8 cellular contexts compared by ENCODE assay signal in genomic region chr6:31558631-31559500, GRCh38.
DNase-seq lines count a peak whose midpoint lies in the region; ATAC-seq and TF ChIP-seq lines count a peak whose summit lies in the region.

No MANE protein-coding gene starts in this region.

- peak; percentile 47 for DNase-seq in activated CD4-positive, CD25-positive, alpha-beta regulatory T cell treated with anti-CD3 and anti-CD28 coated beads, Interleukin-2, amount 50 U/mL, for 16 hours (ENCODE audit: low read depth, low spot score)
- peak in 2 of 3 donors; percentile 64 for DNase-seq in effector memory CD4-positive, alpha-beta T cell
- DNase-seq in NCI-H2107 treated with DMSO at 0.1 percent for 48 hours (lab: John Stamatoyannopoulos, UW; ENCODE audit: unreplicated experiment): no peak

- peaks cover 53% of the 10 kb centered on the region for H3K4me1 ChIP-seq in effector memory CD4-positive, alpha-beta T cell (ENCODE audit: control insufficient read depth, insufficient read depth, low read length, poor library complexity, severe bottlenecking)
- peaks cover 67 to 68% of the 10 kb centered on the region in 2 experiments for H3K4me1 ChIP-seq in neutrophil (ENCODE audit: control insufficient read depth in 1 of 2, insufficient read depth in 1 of 2, low read depth in 1 of 2, low read length in 1 of 2)

- H3K9me3 ChIP-seq in effector memory CD4-positive, alpha-beta T cell (ENCODE audit: control insufficient read depth, low read length): no peaks in the 10 kb centered on the region
- no peaks in the 10 kb centered on the region for H3K9me3 ChIP-seq in neutrophil

- H3K4me3 ChIP-seq in effector memory CD4-positive, alpha-beta T cell (ENCODE audit: insufficient read depth, low read depth, low read length, poor library complexity, severe bottlenecking): peak overlapping the region; percentile 38
- peak overlapping the region; percentile 62 to 68 for H3K4me3 ChIP-seq in neutrophil (ENCODE audit: low read depth in 1 of 2, low read length in 1 of 2)

- no peaks in the 10 kb centered on the region for H3K36me3 ChIP-seq in effector memory CD4-positive, alpha-beta T cell (ENCODE audit: control insufficient read depth, insufficient read depth, low read length)
- no peaks in the 10 kb centered on the region for H3K36me3 ChIP-seq in neutrophil

- ATAC-seq in HG02852 (IDR thresholded peaks at IDR 0.05; ENCODE audit: unreplicated experiment) (peak; percentile 33), HG02588 (IDR thresholded peaks at IDR 0.05; ENCODE audit: unreplicated experiment) (no peak), GM19035 (IDR thresholded peaks at IDR 0.05; ENCODE audit: unreplicated experiment) (no peak), HG03280 (IDR thresholded peaks at IDR 0.05; ENCODE audit: unreplicated experiment) (no peak)

- peak; percentile 16 for TF ChIP-seq CTCF in neutrophil (IDR thresholded peaks at IDR 0.05)

- H3K27me3 ChIP-seq in effector memory CD4-positive, alpha-beta T cell (replicated peaks; ENCODE audit: control insufficient read depth, insufficient read depth, low read length, poor library complexity, severe bottlenecking): no peaks in the 10 kb centered on the region
- no peaks in the 10 kb centered on the region for H3K27me3 ChIP-seq in neutrophil

- peak overlapping the region; percentile 77 for H3K27ac ChIP-seq in effector memory CD4-positive, alpha-beta T cell (ENCODE audit: insufficient read depth, low read length, poor library complexity, severe bottlenecking)
- H3K27ac ChIP-seq in neutrophil: peak overlapping the region; percentile 98
